19 cellular contexts compared by ENCODE assay signal in the genomic region with DNA sequence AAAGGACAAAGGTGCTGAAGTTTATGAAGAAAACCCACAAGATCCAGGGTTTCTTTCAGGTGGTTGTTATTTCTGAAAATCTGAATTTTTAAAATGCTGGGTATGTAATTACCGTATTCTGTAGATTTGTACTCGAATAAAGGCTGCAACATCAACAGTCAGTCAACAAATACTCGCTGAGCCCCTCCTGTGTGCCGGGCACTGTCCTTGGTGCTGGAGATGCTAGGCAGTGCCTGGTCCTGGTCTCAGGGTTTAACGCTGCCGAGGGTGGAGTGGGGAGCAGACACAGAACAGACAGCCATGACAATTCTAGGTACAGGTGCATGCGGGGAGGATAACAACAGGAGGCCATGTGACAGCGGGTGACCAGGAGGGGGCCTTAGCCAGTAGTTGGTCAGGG. TPM values are rescaled to one million over a fixed set of nuclear protein-coding genes. Genes with fewer than 3 reads are reported as not detected.
DNase-seq lines count a peak whose midpoint lies in the region; ATAC-seq, FAIRE-seq and TF ChIP-seq lines count a peak whose summit lies in the region.
"Had no signal": no experiment of that assay in that cellular context is flagged by ENCODE, and none has a peak within 500 bp of the region (broad histone marks: within the 10 kb centered on the region; RNA-seq: fewer than 3 reads in every experiment).

No MANE protein-coding gene starts in this region.

- DNase-seq in HepG2 (ENCODE audit: low spot score) (no peak), right lobe of liver (no peak), adipocyte (ENCODE audit: low read depth) (peak; percentile 48), glutamatergic neuron (no peak)
- no peak for DNase-seq in effector memory CD4-positive, alpha-beta T cell
- DNase-seq in CD4-positive, alpha-beta T cell: no peak
- DNase-seq: activated gamma-delta T cell treated with Interleukin-2 at 50 U/mL for 16 hours; central memory CD4-positive, alpha-beta T cell; DMS 273 treated with DMSO at 0.1 percent for 48 hours; KBM-7; midbrain; NCI-H1930; NCI-H526 treated with DMSO at 0.1 percent for 48 hours; Right ventricle myocardium superior; stimulated activated CD4-positive, alpha-beta T cell treated with anti-CD3 and anti-CD28 coated beads, Interleukin-12 subunit alpha, Interleukin-12 subunit beta, amount 100 ng/mL, for 4 hours had no signal

- ATAC-seq in HepG2 (peak; percentile 11; the same call in 2 of the 3 replicates), right lobe of liver (no peak), GM21786 (IDR thresholded peaks at IDR 0.05; ENCODE audit: unreplicated experiment) (no peak), HG03095 (IDR thresholded peaks at IDR 0.05; ENCODE audit: unreplicated experiment) (no peak)
- no peak for ATAC-seq in CD4-positive, alpha-beta T cell (ENCODE audit: poor library complexity)

- POLR2A ChIA-PET in HepG2 (lab: Yijun Ruan, JAX): no interaction called here
- POLR2A ChIA-PET in CD4-positive, alpha-beta T cell (lab: Charles Lee): no interaction called here

- peaks cover 5% of the 10 kb centered on the region for H3K27me3 Mint-ChIP-seq in glutamatergic neuron (ENCODE audit: unreplicated experiment)
- H3K27me3 Mint-ChIP-seq in CD4-positive, alpha-beta T cell: peaks cover 12% of the 10 kb centered on the region

- peaks cover 7% of the 10 kb centered on the region for H3K4me1 Mint-ChIP-seq in glutamatergic neuron (ENCODE audit: low read depth, unreplicated experiment)
- no peaks in the 10 kb centered on the region for H3K4me1 Mint-ChIP-seq in CD4-positive, alpha-beta T cell (ENCODE audit: low read depth)

- no peak overlapping the region for H3K4me3 Mint-ChIP-seq in glutamatergic neuron (ENCODE audit: unreplicated experiment)
- H3K4me3 Mint-ChIP-seq in CD4-positive, alpha-beta T cell: no peak overlapping the region

- peaks cover 15% of the 10 kb centered on the region for H3K9me3 Mint-ChIP-seq in glutamatergic neuron (ENCODE audit: unreplicated experiment)
- peaks cover 5% of the 10 kb centered on the region for H3K9me3 Mint-ChIP-seq in CD4-positive, alpha-beta T cell

- no peak overlapping the region for H3K9ac ChIP-seq in HepG2 (ENCODE audit: insufficient read depth, low read depth, low read length)
- H3K9ac ChIP-seq in adipocyte (ENCODE audit: low read length): no peak overlapping the region

- H3K27ac ChIP-seq in HepG2 (ENCODE audit: extremely low read length, insufficient read depth, low read length): no peak overlapping the region
- no peak overlapping the region for H3K27ac ChIP-seq in right lobe of liver
- no peak overlapping the region for H3K27ac ChIP-seq in effector memory CD4-positive, alpha-beta T cell (ENCODE audit: insufficient read depth, low read length, poor library complexity, severe bottlenecking)
- no peak overlapping the region for H3K27ac ChIP-seq in CD4-positive, alpha-beta T cell (ENCODE audit: low read depth, low read length)
- H3K27ac ChIP-seq: suprapubic skin had no signal

- no peak overlapping the region for H2AFZ ChIP-seq in HepG2 (ENCODE audit: low read length)

- TF ChIP-seq CTCF in HepG2 (CRISPR knock-in tag; IDR thresholded peaks at IDR 0.05) (no peak), right lobe of liver (IDR thresholded peaks at IDR 0.05) (no peak), glutamatergic neuron (IDR thresholded peaks at IDR 0.05; ENCODE audit: partially characterized antibody, unreplicated experiment) (no peak)
- TF ChIP-seq CTCF in CD4-positive, alpha-beta T cell (IDR thresholded peaks at IDR 0.05): no peak

- peaks cover 14% of the 10 kb centered on the region for H3K9me3 ChIP-seq in HepG2 (ENCODE audit: low read length)
- H3K9me3 ChIP-seq in right lobe of liver: no peaks in the 10 kb centered on the region
- peaks cover 37% of the 10 kb centered on the region for H3K9me3 ChIP-seq in adipocyte (ENCODE audit: control insufficient read depth, low read length)
- peaks cover 14% of the 10 kb centered on the region for H3K9me3 ChIP-seq in effector memory CD4-positive, alpha-beta T cell (ENCODE audit: control insufficient read depth, low read length)
- H3K9me3 ChIP-seq in CD4-positive, alpha-beta T cell (ENCODE audit: control insufficient read depth, low read length): peaks cover 26% of the 10 kb centered on the region

- H3K4me3 ChIP-seq in HepG2 (replicated peaks in 1 of 3; ENCODE audit: insufficient read depth in 1 of 3, low read depth in 2 of 3, low read length in 3 of 3): no peak overlapping the region
- no peak overlapping the region for H3K4me3 ChIP-seq in right lobe of liver
- no peak overlapping the region for H3K4me3 ChIP-seq in adipocyte (ENCODE audit: low read length)
- H3K4me3 ChIP-seq in effector memory CD4-positive, alpha-beta T cell (ENCODE audit: insufficient read depth, low read depth, low read length, poor library complexity, severe bottlenecking): no peak overlapping the region
- H3K4me3 ChIP-seq: suprapubic skin had no signal

- TF ChIP-seq POLR2A in HepG2 (IDR thresholded peaks at IDR 0.05; ENCODE audit: insufficient read depth in 1 of 2, low read depth in 2 of 2, low read length in 2 of 2) (no peak), right lobe of liver (IDR thresholded peaks at IDR 0.05) (no peak)

- H3K36me3 ChIP-seq in HepG2 (replicated peaks in 1 of 2; ENCODE audit: control insufficient read depth in 1 of 2, insufficient read depth in 2 of 2, low read length in 2 of 2) (no peaks in the 10 kb centered on the region), right lobe of liver (no peaks in the 10 kb centered on the region), adipocyte (ENCODE audit: control insufficient read depth, insufficient read depth, low read length, severe bottlenecking) (no peaks in the 10 kb centered on the region)
- no peaks in the 10 kb centered on the region for H3K36me3 ChIP-seq in effector memory CD4-positive, alpha-beta T cell (ENCODE audit: control insufficient read depth, insufficient read depth, low read length)
- H3K36me3 ChIP-seq: suprapubic skin had no signal

- H4K20me1 ChIP-seq in HepG2 (ENCODE audit: insufficient read depth, low read length): no peaks in the 10 kb centered on the region

- no peak for FAIRE-seq in HepG2 (lab: Jason Lieb, UNC)
- FAIRE-seq: TTC549 had no signal

- no peaks in the 10 kb centered on the region for H3K4me1 ChIP-seq in HepG2 (ENCODE audit: insufficient read depth, low read length)
- no peaks in the 10 kb centered on the region for H3K4me1 ChIP-seq in right lobe of liver
- no peaks in the 10 kb centered on the region for H3K4me1 ChIP-seq in adipocyte (ENCODE audit: control insufficient read depth, insufficient read depth, low read length)
- no peaks in the 10 kb centered on the region for H3K4me1 ChIP-seq in effector memory CD4-positive, alpha-beta T cell (ENCODE audit: control insufficient read depth, insufficient read depth, low read length, poor library complexity, severe bottlenecking)

- 24% methylated on average over 8 of the region's 8 CpGs for whole genome bisulfite sequencing in HepG2 (ENCODE audit: low lambda C conversion rate)
- WGBS in right lobe of liver (ENCODE audit: insufficient coverage, low coverage, low lambda C conversion rate, missing lambda C conversion rate): 5% methylated on average over 4 of the region's 8 CpGs

- peaks cover 2 to 33% of the 10 kb centered on the region in 2 experiments for H3K27me3 ChIP-seq in HepG2 (ENCODE audit: control insufficient read depth in 1 of 2, insufficient read depth in 2 of 2, low read length in 2 of 2)
- H3K27me3 ChIP-seq in right lobe of liver: no peaks in the 10 kb centered on the region
- H3K27me3 ChIP-seq in adipocyte (replicated peaks; ENCODE audit: control insufficient read depth, insufficient read depth, low read length): peaks cover 45% of the 10 kb centered on the region
- no peaks in the 10 kb centered on the region for H3K27me3 ChIP-seq in effector memory CD4-positive, alpha-beta T cell (replicated peaks; ENCODE audit: control insufficient read depth, insufficient read depth, low read length, poor library complexity, severe bottlenecking)
- H3K27me3 ChIP-seq in CD4-positive, alpha-beta T cell (ENCODE audit: control insufficient read depth, insufficient read depth, low read length): peaks cover 5% of the 10 kb centered on the region

- CTCF ChIA-PET in HepG2 (lab: Yijun Ruan, JAX; ENCODE audit: low intra/inter-chr PET ratio, low total read pairs): no interaction called here
- CTCF ChIA-PET in CD4-positive, alpha-beta T cell (lab: Charles Lee): no interaction called here

- BruUV-seq in HepG2 (replicated peaks; lab: Mats Ljungman, UMichigan): no TSS peak

- no peaks in the 10 kb centered on the region for H3K79me2 ChIP-seq in HepG2 (ENCODE audit: insufficient read depth, low read length)

- intact Hi-C loops in HepG2 (cut with micrococcal nuclease; ENCODE audit: unreplicated experiment): no loop called here
- intact Hi-C loops in right lobe of liver (cut with DNase I): loop anchor here (5.0 kb wide), 1 partner anchor 282 kb away; no protein-coding TSS in a partner anchor
- intact Hi-C loops in CD4-positive, alpha-beta T cell (cut with DNase I, micrococcal nuclease): loop anchor here in 1 of 2 experiments (10.0 kb wide), 1 partner anchor 935 kb away; no protein-coding TSS in a partner anchor

- TF ChIP-seq EP300 in HepG2 (IDR thresholded peaks at IDR 0.05; ENCODE audit: low read depth in 2 of 2, low read length in 2 of 2) (no peak), HepG2 (CRISPR knock-in tag; IDR thresholded peaks at IDR 0.05; ENCODE audit: borderline replicate concordance) (no peak)

- no peak for TF ChIP-seq RAD21 in HepG2 (CRISPR knock-in tag; IDR thresholded peaks at IDR 0.05)

- in situ Hi-C loops in HepG2 (cut with HindIII; ENCODE audit: extremely low pct_ligation_motif_present, low pct_unique_long_range_greater_than_20kb): loop anchor here (5.0 kb wide), 3 partner anchors 57 to 282 kb away; no protein-coding TSS in a partner anchor

- H3K4me2 ChIP-seq in HepG2 (ENCODE audit: low read depth, low read length): no peak overlapping the region

- H3K36me3 Mint-ChIP-seq in glutamatergic neuron (ENCODE audit: unreplicated experiment): peaks cover 14% of the 10 kb centered on the region
- H3K36me3 Mint-ChIP-seq in CD4-positive, alpha-beta T cell (ENCODE audit: low read depth): peaks cover 12% of the 10 kb centered on the region

- peak overlapping the region; percentile 52 for H3K27ac Mint-ChIP-seq in glutamatergic neuron (ENCODE audit: unreplicated experiment)
- no peak overlapping the region for H3K27ac Mint-ChIP-seq in CD4-positive, alpha-beta T cell

RNA-seq across cellular contexts. Expression of a gene that starts 27.2 kb away (rescaled TPM):
- total RNA-seq in HepG2 (2016; rRNA removed; fragmentation: Illumina TruSeq; extraction: Trizol) (318 and 642 TPM in 2 replicates), right lobe of liver (100 to 1,000 TPM; 141 to 232 (median 191) TPM), glutamatergic neuron (ENCODE audit: unreplicated experiment) (85.8 TPM)
- 56.1 and 61.3 TPM in 2 replicates for total RNA-seq in HepG2 (2016; cell fraction: cytosol; rRNA removed; fragmentation: Illumina TruSeq; extraction: Trizol; ENCODE audit: low read depth)
- 300 and 675 TPM in 2 replicates for total RNA-seq in HepG2 (2016; cell fraction: insoluble cytoplasmic fraction; rRNA removed; fragmentation: Illumina TruSeq; extraction: Trizol)
- total RNA-seq in HepG2 (2016; cell fraction: membrane; rRNA removed; fragmentation: Illumina TruSeq; extraction: Trizol): 124 and 135 TPM in 2 replicates
- total RNA-seq in HepG2 (2016; cell fraction: nucleus; rRNA removed; fragmentation: Illumina TruSeq; extraction: Trizol): 502 and 568 TPM in 2 replicates
- 418 and 586 TPM in 2 replicates for polyA plus RNA-seq in HepG2 (2011; rRNA removed)
- 484 and 553 TPM in 2 replicates for polyA plus RNA-seq in HepG2 (2011; cell fraction: cytosol; rRNA removed)
- 135 and 158 TPM in 2 replicates for polyA plus RNA-seq in HepG2 (2011; cell fraction: nucleus; rRNA removed)
- 484 and 600 TPM in 2 replicates for polyA plus RNA-seq in HepG2 (2012)
- polyA plus RNA-seq in HepG2 (2016; cell fraction: cytosol; fragmentation: Illumina TruSeq; extraction: Trizol; ENCODE audit: low read depth): 61.3 and 65.3 TPM in 2 replicates
- 289 and 301 TPM in 2 replicates for polyA plus RNA-seq in HepG2 (2016; cell fraction: insoluble cytoplasmic fraction; fragmentation: Illumina TruSeq; extraction: Trizol; ENCODE audit: low read depth)
- polyA plus RNA-seq in HepG2 (2016; cell fraction: membrane; fragmentation: Illumina TruSeq; extraction: Trizol; ENCODE audit: low read depth): 102 and 106 TPM in 2 replicates
- 690 and 757 TPM in 2 replicates for polyA plus RNA-seq in HepG2 (2016; cell fraction: nucleus; fragmentation: Illumina TruSeq; extraction: Trizol; ENCODE audit: insufficient read depth, low read depth)
- polyA minus RNA-seq in HepG2 (2011; rRNA and poly(A)+ RNA removed; ENCODE audit: low replicate concordance): 87.6 and 158 TPM in 2 replicates
- 230 and 245 TPM in 2 replicates for polyA minus RNA-seq in HepG2 (2011; cell fraction: cytosol; rRNA and poly(A)+ RNA removed)
- 115 and 127 TPM in 2 replicates for polyA minus RNA-seq in HepG2 (2011; cell fraction: nucleus; rRNA and poly(A)+ RNA removed)
- 10 to 100 TPM; 25.5 to 26.3 TPM for total RNA-seq in CD4-positive, alpha-beta T cell
